ENCODE assay signal across 16 cellular contexts in the genomic region with DNA sequence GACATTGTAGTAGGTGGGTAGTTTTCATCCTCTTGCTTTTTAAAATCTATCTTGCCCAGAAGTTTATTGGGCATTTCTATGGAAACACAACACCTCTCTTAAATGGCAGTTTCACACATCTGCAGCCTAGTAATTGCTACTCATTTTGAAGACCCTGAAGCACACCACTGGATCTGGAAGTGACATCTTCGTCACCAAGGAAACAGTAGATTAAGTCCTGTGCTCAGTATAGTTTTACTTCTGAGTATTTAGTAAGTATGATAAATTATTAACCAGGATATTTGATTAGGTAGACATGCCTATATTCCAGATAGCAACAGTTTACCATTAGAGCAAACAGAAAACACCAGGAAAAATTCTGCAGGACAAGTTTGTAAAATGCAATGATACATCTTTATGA. TPM values are rescaled to one million over a fixed set of nuclear protein-coding genes. Genes with fewer than 3 reads are reported as not detected.
DNase-seq lines count a peak whose midpoint lies in the region; ATAC-seq and TF ChIP-seq lines count a peak whose summit lies in the region.
"Had no signal": no experiment of that assay in that cellular context is flagged by ENCODE, and none has a peak within 500 bp of the region (broad histone marks: within the 10 kb centered on the region; RNA-seq: fewer than 3 reads in every experiment).

No MANE protein-coding gene starts in this region.

- TF ChIP-seq POLR2A in body of pancreas (IDR thresholded peaks at IDR 0.05) (no peak), stomach (IDR thresholded peaks at IDR 0.05) (no peak)

- H3K27me3 ChIP-seq in body of pancreas (no peaks in the 10 kb centered on the region), stomach (no peaks in the 10 kb centered on the region)
- H3K27me3 ChIP-seq: ovary, tibial artery had no signal

- peaks cover 27% of the 10 kb centered on the region for H3K4me1 ChIP-seq in body of pancreas
- peaks cover 0 to 59% (median 27%) of the 10 kb centered on the region in 4 donors for H3K4me1 ChIP-seq in stomach
- H3K4me1 ChIP-seq: tibial artery had no signal

- TF ChIP-seq CTCF in body of pancreas (IDR thresholded peaks at IDR 0.05) = no peak
- no peak for TF ChIP-seq CTCF in stomach (IDR thresholded peaks at IDR 0.05)

- no peak for TF ChIP-seq EP300 in stomach (IDR thresholded peaks at IDR 0.05)

- intact Hi-C loops in body of pancreas (cut with DNase I) (no loop called here), stomach (cut with DNase I; ENCODE audit: low total_unique reads) (no loop called here)

- ATAC-seq in GM19043 (IDR thresholded peaks at IDR 0.05; ENCODE audit: low read depth, unreplicated experiment) (peak; percentile 40), HG02981 (IDR thresholded peaks at IDR 0.05; ENCODE audit: unreplicated experiment) (peak; percentile 55), body of pancreas (no peak)
- ATAC-seq: GM23338 had no signal

- H3K4me3 ChIP-seq in body of pancreas = no peak overlapping the region
- no peak overlapping the region for H3K4me3 ChIP-seq in stomach
- H3K4me3 ChIP-seq: GM23338, ovary, tibial artery had no signal

- 20 to 29% methylated on average over 1 of the region's 1 CpG for WGBS in body of pancreas, 2 donors
- WGBS in stomach, 5 donors = 28 to 67% (median 43%) methylated on average over 1 of the region's 1 CpG

- no peaks in the 10 kb centered on the region for H3K9me3 ChIP-seq in body of pancreas
- H3K9me3 ChIP-seq in stomach = no peaks in the 10 kb centered on the region
- H3K9me3 ChIP-seq: ovary, tibial artery had no signal

- H3K27ac ChIP-seq in body of pancreas (peak overlapping the region in 3 of 4 donors; percentile 67 to 72 (median 70)), stomach (peak overlapping the region in 4 of 5 donors; percentile 73 to 88 (median 80))
- H3K27ac ChIP-seq: C4-2B, ovary, RWPE1, tibial artery had no signal

- DNase-seq in body of pancreas = no peak
- no peak for DNase-seq in stomach
- no peak for DNase-seq in germinal center (ENCODE audit: low spot score)
- DNase-seq in NCI-H2081 (lab: John Stamatoyannopoulos, UW) = no peak
- DNase-seq in islet precursor cell = no peak
- DNase-seq: activated CD4-positive, alpha-beta memory T cell treated with anti-CD3 and anti-CD28 coated beads for 36 hours; activated naive CD8-positive, alpha-beta T cell treated with anti-CD3 and anti-CD28 coated beads for 36 hours; hippocampal formation; NCI-H2171; ovary; tibial artery had no signal

- H3K36me3 ChIP-seq in body of pancreas (replicated peaks in 1 of 2; ENCODE audit: insufficient read depth in 1 of 2, low read depth in 2 of 2) = no peaks in the 10 kb centered on the region
- no peaks in the 10 kb centered on the region for H3K36me3 ChIP-seq in stomach
- H3K36me3 ChIP-seq: ovary, tibial artery had no signal

RNA-seq across cellular contexts. Expression of a gene that starts 48.7 kb away (rescaled TPM):
- 10 to 100 TPM; 23.3 to 27.4 TPM for total RNA-seq in body of pancreas
- total RNA-seq in stomach = 10 to 100 TPM; 12.3 to 72.8 (median 40.4) TPM
- polyA plus RNA-seq in stomach = 10 to 100 TPM; 16.5 to 21.5 (median 20.5) TPM
